8 cellular contexts compared by ENCODE assay signal in the genomic region with DNA sequence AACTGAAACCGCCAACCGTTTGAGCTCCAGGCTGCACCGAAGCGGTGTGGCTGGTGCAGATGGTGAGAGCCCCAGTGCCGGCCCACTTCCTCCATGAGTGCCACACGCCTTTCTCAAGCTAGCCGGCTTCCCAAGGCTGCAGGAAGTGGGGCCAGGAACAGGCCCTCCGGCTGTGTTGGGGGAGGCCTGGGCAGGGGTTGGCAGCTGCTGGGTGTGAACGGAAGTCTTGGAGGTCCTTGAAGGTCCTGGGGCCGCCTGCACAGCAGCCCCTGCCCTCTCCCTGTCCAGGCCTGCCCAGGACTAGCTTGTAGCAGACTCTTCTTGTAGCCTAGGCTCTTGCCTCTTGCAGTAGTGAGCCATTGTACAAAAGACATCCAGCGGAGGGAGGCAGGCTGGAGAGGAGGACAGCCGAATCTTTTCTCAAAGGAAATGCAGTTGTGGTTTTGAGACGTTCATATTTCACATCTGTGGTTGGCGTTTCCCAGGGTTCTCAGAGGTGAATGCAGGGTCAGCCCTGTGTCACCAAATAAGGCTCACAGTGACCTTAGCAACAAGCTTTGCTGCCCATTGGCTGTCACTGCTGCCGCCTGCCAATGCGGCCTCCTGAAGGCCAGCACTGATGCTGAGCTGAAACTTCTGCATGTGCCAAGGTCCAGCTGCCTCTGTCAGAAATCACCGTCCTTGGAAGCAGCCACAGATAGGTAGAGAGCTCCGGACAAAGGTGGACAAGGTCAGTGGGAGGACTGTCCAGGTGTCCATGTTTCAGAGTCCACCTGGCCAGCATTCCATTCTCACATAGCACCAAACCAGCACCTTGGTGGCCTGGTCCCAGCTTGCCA. TPM values are rescaled to one million over a fixed set of nuclear protein-coding genes. Genes with fewer than 3 reads are reported as not detected.
DNase-seq lines count a peak whose midpoint lies in the region; ATAC-seq and TF ChIP-seq lines count a peak whose summit lies in the region.

No MANE protein-coding gene starts in this region.

- intact Hi-C loops in CD14-positive monocyte (cut with micrococcal nuclease) = no loop called here

- H3K27ac Mint-ChIP-seq in CD14-positive monocyte = peak overlapping the region; percentile 91 to 98 (median 97)
- peak overlapping the region; percentile 87 for H3K27ac Mint-ChIP-seq in T-helper 2 cell treated with Interferon-gamma antibody and Interleukin-4, amounts not matched to agents 5 μg/mL and 100 μg/mL, for 36 hours

- H3K27me3 ChIP-seq in duodenal mucosa (ENCODE audit: control insufficient read depth in 1 of 2, insufficient read depth in 2 of 2, low read length in 2 of 2) (no peaks in the 10 kb centered on the region), parathyroid adenoma (ENCODE audit: control insufficient read depth, insufficient read depth, low read length) (no peaks in the 10 kb centered on the region)

- H3K79me2 ChIP-seq in parathyroid adenoma = peaks cover 15% of the 10 kb centered on the region

- TF ChIP-seq CTCF in CD14-positive monocyte (IDR thresholded peaks at IDR 0.05) (no peak), parathyroid adenoma (IDR thresholded peaks at IDR 0.05) (no peak)

- H3K4me2 ChIP-seq in parathyroid adenoma (ENCODE audit: low read length) = no peak overlapping the region

- no peak overlapping the region for H2AFZ ChIP-seq in parathyroid adenoma

- H3K4me1 ChIP-seq in duodenal mucosa (ENCODE audit: control insufficient read depth in 1 of 2, insufficient read depth in 2 of 2, low read length in 2 of 2) (peaks cover 95 to 96% of the 10 kb centered on the region in 2 donors), parathyroid adenoma (peaks cover 4% of the 10 kb centered on the region)

- H3K27ac ChIP-seq in duodenal mucosa (ENCODE audit: low read depth, low read length) (peak overlapping the region; percentile 60), parathyroid adenoma (peak overlapping the region; percentile 9)

- DNase-seq in CD14-positive monocyte (ENCODE audit: low spot score) = peak; percentile 93
- peak; percentile 76 for DNase-seq in T-helper 2 cell treated with Interferon-gamma antibody and Interleukin-4, amounts not matched to agents 5 μg/mL and 100 μg/mL, for 36 hours (ENCODE audit: low spot score)
- DNase-seq in NCI-H1930 (lab: John Stamatoyannopoulos, UW) = no peak
- no peak for DNase-seq in DMS53 (lab: John Stamatoyannopoulos, UW)

- peak overlapping the region; percentile 61 to 85 for H3K4me3 Mint-ChIP-seq in CD14-positive monocyte
- peak overlapping the region; percentile 72 for H3K4me3 Mint-ChIP-seq in T-helper 2 cell treated with Interferon-gamma antibody and Interleukin-4, amounts not matched to agents 5 μg/mL and 100 μg/mL, for 36 hours

- ATAC-seq in GM19035 (IDR thresholded peaks at IDR 0.05; ENCODE audit: unreplicated experiment) (peak; percentile 76), HG03175 (IDR thresholded peaks at IDR 0.05; ENCODE audit: unreplicated experiment) (peak; percentile 72)

- peaks cover 89% of the 10 kb centered on the region for H3K4me1 Mint-ChIP-seq in CD14-positive monocyte
- peaks cover 88% of the 10 kb centered on the region for H3K4me1 Mint-ChIP-seq in T-helper 2 cell treated with Interferon-gamma antibody and Interleukin-4, amounts not matched to agents 5 μg/mL and 100 μg/mL, for 36 hours (ENCODE audit: low read depth)

- H3K4me3 ChIP-seq in duodenal mucosa (ENCODE audit: low read depth in 1 of 2, low read length in 2 of 2) = peak overlapping the region; percentile 14 to 18
- H3K4me3 ChIP-seq in parathyroid adenoma (ENCODE audit: low read depth, low read length) = no peak overlapping the region

- peaks cover 5 to 6% of the 10 kb centered on the region in 2 donors for H3K36me3 ChIP-seq in duodenal mucosa (ENCODE audit: control insufficient read depth in 1 of 2, insufficient read depth in 2 of 2, low read length in 2 of 2)
- no peaks in the 10 kb centered on the region for H3K36me3 ChIP-seq in parathyroid adenoma (ENCODE audit: control insufficient read depth, insufficient read depth, low read length)

- peaks cover 46% of the 10 kb centered on the region in 2 donors for H3K36me3 Mint-ChIP-seq in CD14-positive monocyte
- H3K36me3 Mint-ChIP-seq in T-helper 2 cell treated with Interferon-gamma antibody and Interleukin-4, amounts not matched to agents 5 μg/mL and 100 μg/mL, for 36 hours (ENCODE audit: low read depth) = peaks cover 46% of the 10 kb centered on the region

- peak overlapping the region in 1 of 2 donors; percentile 4 for H3K9ac ChIP-seq in duodenal mucosa (ENCODE audit: low read depth in 1 of 2, low read length in 2 of 2)
- no peak overlapping the region for H3K9ac ChIP-seq in parathyroid adenoma

- H3K9me3 Mint-ChIP-seq in CD14-positive monocyte = peaks cover 5 to 14% (median 10%) of the 10 kb centered on the region in 7 donors
- H3K9me3 Mint-ChIP-seq in T-helper 2 cell treated with Interferon-gamma antibody and Interleukin-4, amounts not matched to agents 5 μg/mL and 100 μg/mL, for 36 hours = no peaks in the 10 kb centered on the region

- peaks cover 0 to 10% (median 4%) of the 10 kb centered on the region in 3 donors for H3K27me3 Mint-ChIP-seq in CD14-positive monocyte (ENCODE audit: low read depth in 3 of 3)
- no peaks in the 10 kb centered on the region for H3K27me3 Mint-ChIP-seq in T-helper 2 cell treated with Interferon-gamma antibody and Interleukin-4, amounts not matched to agents 5 μg/mL and 100 μg/mL, for 36 hours (ENCODE audit: low read depth)

- H3K9me3 ChIP-seq in duodenal mucosa (ENCODE audit: control insufficient read depth in 1 of 2, low read length in 2 of 2) (no peaks in the 10 kb centered on the region), parathyroid adenoma (ENCODE audit: control insufficient read depth, low read length) (no peaks in the 10 kb centered on the region)

RNA-seq across cellular contexts. Expression of gene IRF1, which starts 23.9 kb away (rescaled TPM):
- 100 to 1,000 TPM; 125 to 129 TPM for polyA plus RNA-seq in CD14-positive monocyte

Comparison
In these comparisons a context has a peak if more than half of its experiments do, and no peak if none do; other contexts are left out.
1. DNase-seq: peak in CD14-positive monocyte (single experiment) and T-helper 2 cell treated with Interferon-gamma antibody and Interleukin-4, amounts not matched to agents 5 μg/mL and 100 μg/mL, for 36 hours (single experiment); none in NCI-H1930 (0 of 2) and DMS53 (single experiment).